In genomic region chr16:4614571-4615388, GRCh38 we compare ENCODE assay signal across 1 cellular context.
TF ChIP-seq lines count a peak whose summit lies in the region.

Gene UBALD1 (minus strand): TSS chr16:4614888. CDS start chr16:4614797, 91 bp downstream.

TF ChIP-seq in K562, 482 proteins besides CTCF, POLR2A, EP300 and RAD21 (continued from another document and continues in another):
- TF ChIP-seq GTF3C2 (IDR thresholded peaks at IDR 0.05; ENCODE audit: borderline replicate concordance, extremely low read depth, insufficient read length), result no peak
- no peak for TF ChIP-seq SMARCB1 (IDR thresholded peaks at IDR 0.05; ENCODE audit: insufficient read length, low read depth)
- no peak for TF ChIP-seq ZFP36 (IDR thresholded peaks at IDR 0.05; ENCODE audit: low read depth, low read length, partially characterized antibody)
- TF ChIP-seq HNRNPK (IDR thresholded peaks at IDR 0.05; ENCODE audit: low read depth, low read length, poor library complexity, severe bottlenecking), result no peak
- TF ChIP-seq ESRRA (IDR thresholded peaks at IDR 0.05; ENCODE audit: borderline replicate concordance, low read depth), result peak; percentile 67; the same call in 1 of the 2 replicates
- TF ChIP-seq STAT5A (IDR thresholded peaks at IDR 0.05; ENCODE audit: borderline replicate concordance, low read length), result no peak
- no peak for TF ChIP-seq RREB1 (CRISPR knock-in tag; IDR thresholded peaks at IDR 0.05)
- TF ChIP-seq TFAP4 (CRISPR knock-in tag; IDR thresholded peaks at IDR 0.05; ENCODE audit: borderline replicate concordance), result peak; percentile 80; the same call in 1 of the 2 replicates
- TF ChIP-seq MYBL2 (IDR thresholded peaks at IDR 0.05; ENCODE audit: low read depth), result no peak
- no peak for TF ChIP-seq MYBL2 (CRISPR knock-in tag; IDR thresholded peaks at IDR 0.05; ENCODE audit: borderline replicate concordance)
- no peak for TF ChIP-seq MCM3 (IDR thresholded peaks at IDR 0.05)
- TF ChIP-seq CTCFL (IDR thresholded peaks at IDR 0.05; ENCODE audit: borderline replicate concordance, insufficient read depth, low read depth, low read length, poor library complexity, severe bottlenecking), result no peak
- TF ChIP-seq SMC3 (conservative IDR thresholded peaks at IDR 0.05; ENCODE audit: insufficient read depth, low read depth, low read length), result no peak
- 0 out of 2 replicates have a peak, but pooled peaks have one; percentile 31 for TF ChIP-seq ZNF311 (CRISPR knock-in tag; IDR thresholded peaks at IDR 0.05)
- 0 out of 2 replicates have a peak, but pooled peaks have one; percentile 17 for TF ChIP-seq CBFB (CRISPR knock-in tag; IDR thresholded peaks at IDR 0.05)
- TF ChIP-seq HDAC8 (tag; IDR thresholded peaks at IDR 0.05), result no peak
- TF ChIP-seq WHSC1 (IDR thresholded peaks at IDR 0.05; ENCODE audit: low read length), result no peak
- TF ChIP-seq KAT8 (IDR thresholded peaks at IDR 0.05; ENCODE audit: low read depth), result no peak
- no peak for TF ChIP-seq LCOR (CRISPR knock-in tag; IDR thresholded peaks at IDR 0.05)
- no peak for TF ChIP-seq CREBBP (IDR thresholded peaks at IDR 0.05; ENCODE audit: low read depth, low read length)
- no peak for TF ChIP-seq MIER1 (IDR thresholded peaks at IDR 0.05; ENCODE audit: low read depth)
- no peak for TF ChIP-seq ZNF174 (CRISPR knock-in tag; IDR thresholded peaks at IDR 0.05)
- no peak for TF ChIP-seq IRF9 (tag; IDR thresholded peaks at IDR 0.05)
- no peak for TF ChIP-seq CBFA2T2 (conservative IDR thresholded peaks at IDR 0.05)
- no peak for TF ChIP-seq NR1H2 (CRISPR knock-in tag; IDR thresholded peaks at IDR 0.05)
- TF ChIP-seq ZNF830 (CRISPR knock-in tag; IDR thresholded peaks at IDR 0.05), result no peak
- TF ChIP-seq E2F1 (CRISPR knock-in tag; IDR thresholded peaks at IDR 0.05), result no peak; the same call in none of the 2 replicates
- no peak for TF ChIP-seq POLR3G (IDR thresholded peaks at IDR 0.05; ENCODE audit: extremely low read depth, insufficient read length, insufficient replicate concordance)
- TF ChIP-seq TCF3 (CRISPR knock-in tag; IDR thresholded peaks at IDR 0.05), result no peak
- no peak for TF ChIP-seq GATA2 (CRISPR knock-in tag; IDR thresholded peaks at IDR 0.05)
- TF ChIP-seq CCNT2 (IDR thresholded peaks at IDR 0.05; ENCODE audit: borderline replicate concordance, extremely low read depth, insufficient read length, low read depth, low read length), result peak; percentile 90
- no peak for TF ChIP-seq KLF16 (IDR thresholded peaks at IDR 0.05)
- TF ChIP-seq USF2 (CRISPR knock-in tag; IDR thresholded peaks at IDR 0.05), result no peak
- TF ChIP-seq TARDBP (IDR thresholded peaks at IDR 0.05), result no peak
- TF ChIP-seq FOXP4 (CRISPR knock-in tag; IDR thresholded peaks at IDR 0.05; ENCODE audit: borderline replicate concordance), result no peak
- no peak for TF ChIP-seq ZNF41 (CRISPR knock-in tag; conservative IDR thresholded peaks at IDR 0.05)
- TF ChIP-seq UBTF (IDR thresholded peaks at IDR 0.05; ENCODE audit: borderline replicate concordance in 1 of 2, low read depth in 2 of 2, low read length in 2 of 2), result no peak
- no peak for TF ChIP-seq ZNF79 (CRISPR knock-in tag; IDR thresholded peaks at IDR 0.05; ENCODE audit: low read depth)
- no peak for TF ChIP-seq MLLT1 (IDR thresholded peaks at IDR 0.05)
- TF ChIP-seq ZBTB8A (IDR thresholded peaks at IDR 0.05; ENCODE audit: partially characterized antibody), result no peak
